Comparison of ENCODE assay signal across 36 cellular contexts in the genomic region with DNA sequence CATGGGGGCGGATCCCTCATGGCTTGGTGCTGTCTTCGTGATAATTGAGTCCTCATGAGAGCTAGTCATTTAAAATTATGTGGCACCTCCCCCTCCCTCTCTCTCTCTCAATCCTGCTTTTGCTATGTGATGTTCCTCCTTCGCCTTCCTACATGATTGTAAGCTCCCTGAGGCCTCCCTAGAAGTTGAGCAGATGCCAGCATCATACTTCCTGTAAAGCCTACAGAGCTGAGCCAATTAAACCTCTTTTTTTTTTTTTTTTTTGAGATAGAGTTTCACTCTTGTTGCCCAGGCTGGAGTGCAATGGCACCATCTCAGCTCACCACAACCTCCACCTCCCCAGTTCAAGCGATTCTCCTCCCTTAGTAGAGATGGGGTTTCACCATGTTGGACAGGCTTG. TPM values are rescaled to one million over a fixed set of nuclear protein-coding genes. Genes with fewer than 3 reads are reported as not detected.
"Had no signal": no experiment of that assay in that cellular context is flagged by ENCODE, and none has a peak within 500 bp of the region (broad histone marks: within the 10 kb centered on the region; RNA-seq: fewer than 3 reads in every experiment).

No MANE protein-coding gene starts in this region.

- H3K9me3 Mint-ChIP-seq: activated T-cell treated with anti-CD3 and anti-CD28 coated beads, Interleukin-2, amount 50 U/mL, for 24 hours had no signal

- H3K9me3 ChIP-seq: adrenal gland, body of pancreas, breast epithelium had no signal

- FAIRE-seq: astrocyte, TTC549 had no signal

- H3K27me3 ChIP-seq: adrenal gland, body of pancreas, brain microvascular endothelial cell, breast epithelium had no signal

- H3K27ac ChIP-seq: adrenal gland, body of pancreas, brain microvascular endothelial cell, breast epithelium, VCaP had no signal

- H3K4me1 ChIP-seq: adrenal gland, body of pancreas, breast epithelium had no signal

- H3K27ac Mint-ChIP-seq: activated B cell treated with CpG ODN at 0.5 μM for 24 hours; activated CD4-positive, alpha-beta memory T cell treated with anti-CD3 and anti-CD28 coated beads, Interleukin-2, amount 10 ng/mL, durations not matched to agents 7 days and 5 days; activated CD4-positive, alpha-beta T cell treated with anti-CD3 and anti-CD28 coated beads, Interleukin-2, amount 10 ng/mL, durations not matched to agents 24 days and 14 days; activated CD8-positive, alpha-beta memory T cell treated with anti-CD3 and anti-CD28 coated beads, Interleukin-2, amount 10 ng/mL, durations not matched to agents 7 days and 5 days; activated CD8-positive, alpha-beta T cell treated with anti-CD3 and anti-CD28 coated beads, Interleukin-2, amount 10 ng/mL, durations not matched to agents 7 days and 5 days; activated naive CD4-positive, alpha-beta T cell treated with anti-CD3 and anti-CD28 coated beads for 36 hours; activated naive CD4-positive, alpha-beta T cell treated with anti-CD3 and anti-CD28 coated beads, Interleukin-2, amount 50 U/mL, for 72 hours; activated naive CD8-positive, alpha-beta T cell treated with anti-CD3 and anti-CD28 coated beads for 36 hours; activated T-cell treated with anti-CD3 and anti-CD28 coated beads, Interleukin-2, amount 50 U/mL, for 24 hours; activated T-cell treated with anti-CD3 and anti-CD28 coated beads, Interleukin-2, amount 50 U/mL, for 72 hours; activated T-helper 1 cell treated with anti-CD3 and anti-CD28 coated beads, Interleukin-12 subunit alpha, Interleukin-12 subunit beta, Interleukin-2, Interleukin-4 antibody, amounts not matched to agents 30 ng/mL and 10 ng/mL and 1 ng/mL, durations not matched to agents 14 hours and 24 hours and 36 hours; activated T-helper 17 cell treated with anti-CD3 and anti-CD28 coated beads, Interleukin-2, amount 50 U/mL, for 72 hours; T-helper 1 cell treated with Interleukin-12 subunit alpha and Interleukin-12 subunit beta and Interleukin-4 antibody, amounts not matched to agents 30 μg/mL and 1 μg/mL, for 36 hours; T-helper 2 cell treated with Interferon-gamma antibody and Interleukin-4, amounts not matched to agents 5 μg/mL and 100 μg/mL, for 36 hours had no signal

- H3K4me1 Mint-ChIP-seq: activated B cell treated with CpG ODN at 0.5 μM for 24 hours; activated CD4-positive, alpha-beta memory T cell treated with anti-CD3 and anti-CD28 coated beads, Interleukin-2, amount 10 ng/mL, durations not matched to agents 7 days and 5 days; activated CD4-positive, alpha-beta T cell treated with anti-CD3 and anti-CD28 coated beads, Interleukin-2, amount 10 ng/mL, durations not matched to agents 24 days and 14 days; activated CD8-positive, alpha-beta memory T cell treated with anti-CD3 and anti-CD28 coated beads, Interleukin-2, amount 10 ng/mL, durations not matched to agents 7 days and 5 days; activated naive CD8-positive, alpha-beta T cell treated with anti-CD3 and anti-CD28 coated beads for 36 hours; activated T-helper 17 cell treated with anti-CD3 and anti-CD28 coated beads, Interleukin-2, amount 50 U/mL, for 72 hours had no signal

- H3K27me3 Mint-ChIP-seq: activated B cell treated with CpG ODN at 0.5 μM for 24 hours; activated naive CD8-positive, alpha-beta T cell treated with anti-CD3 and anti-CD28 coated beads for 36 hours had no signal

- DNase-seq: activated B cell treated with CpG ODN at 0.5 μM for 24 hours; activated CD4-positive, alpha-beta memory T cell treated with anti-CD3 and anti-CD28 coated beads, Interleukin-2, amount 10 ng/mL, durations not matched to agents 7 days and 5 days; activated CD4-positive, alpha-beta T cell treated with anti-CD3 and anti-CD28 coated beads for 4 hours; activated CD4-positive, alpha-beta T cell treated with anti-CD3 and anti-CD28 coated beads, Interleukin-2, amount 10 ng/mL, durations not matched to agents 24 days and 14 days; activated CD4-positive, alpha-beta T cell treated with anti-CD3 and anti-CD28 coated beads, Interleukin-2, amount 50 U/mL, for 1 hour; activated CD4-positive, alpha-beta T cell treated with anti-CD3 and anti-CD28 coated beads, Interleukin-2, amount 50 U/mL, for 48 hours; activated CD4-positive, CD25-positive, alpha-beta regulatory T cell treated with anti-CD3 and anti-CD28 coated beads, Interleukin-2, amount 50 U/mL, for 72 hours; activated CD8-positive, alpha-beta memory T cell treated with anti-CD3 and anti-CD28 coated beads for 24 hours; activated CD8-positive, alpha-beta memory T cell treated with anti-CD3 and anti-CD28 coated beads, Interleukin-2, amount 10 ng/mL, durations not matched to agents 7 days and 5 days; activated CD8-positive, alpha-beta memory T cell treated with anti-CD3 and anti-CD28 coated beads, Interleukin-2, amount 50 U/mL, for 48 hours; activated CD8-positive, alpha-beta T cell treated with anti-CD3 and anti-CD28 coated beads, Interleukin-2, amount 10 ng/mL, durations not matched to agents 7 days and 5 days; activated gamma-delta T cell treated with Interleukin-2 at 50 U/mL for 16 hours; activated naive CD4-positive, alpha-beta T cell; activated naive CD4-positive, alpha-beta T cell treated with anti-CD3 and anti-CD28 coated beads for 36 hours; activated naive CD4-positive, alpha-beta T cell treated with anti-CD3 and anti-CD28 coated beads, Interleukin-2, amount 50 U/mL, for 16 hours; activated naive CD8-positive, alpha-beta T cell treated with anti-CD3 and anti-CD28 coated beads for 36 hours; activated T-cell treated with anti-CD3 and anti-CD28 coated beads, Interleukin-2, amount 50 U/mL, for 24 hours; activated T-cell treated with anti-CD3 and anti-CD28 coated beads, Interleukin-2, amount 50 U/mL, for 72 hours; adrenal gland; amniotic stem cell; aorta; body of pancreas; brain microvascular endothelial cell; central memory CD4-positive, alpha-beta T cell; T-helper 1 cell; T-helper 2 cell; T-helper 9 cell had no signal

- H3K36me3 ChIP-seq: adrenal gland, brain microvascular endothelial cell, breast epithelium had no signal

- H3K4me3 Mint-ChIP-seq: activated B cell treated with CpG ODN at 0.5 μM for 24 hours; activated CD4-positive, alpha-beta memory T cell treated with anti-CD3 and anti-CD28 coated beads, Interleukin-2, amount 10 ng/mL, durations not matched to agents 7 days and 5 days; activated CD4-positive, alpha-beta T cell treated with anti-CD3 and anti-CD28 coated beads, Interleukin-2, amount 10 ng/mL, durations not matched to agents 24 days and 14 days; activated CD8-positive, alpha-beta memory T cell treated with anti-CD3 and anti-CD28 coated beads, Interleukin-2, amount 10 ng/mL, durations not matched to agents 7 days and 5 days; activated CD8-positive, alpha-beta T cell treated with anti-CD3 and anti-CD28 coated beads, Interleukin-2, amount 10 ng/mL, durations not matched to agents 7 days and 5 days; activated naive CD4-positive, alpha-beta T cell treated with anti-CD3 and anti-CD28 coated beads for 36 hours; activated naive CD8-positive, alpha-beta T cell treated with anti-CD3 and anti-CD28 coated beads for 36 hours; activated T-cell treated with anti-CD3 and anti-CD28 coated beads, Interleukin-2, amount 50 U/mL, for 24 hours; activated T-cell treated with anti-CD3 and anti-CD28 coated beads, Interleukin-2, amount 50 U/mL, for 72 hours; activated T-helper 1 cell treated with anti-CD3 and anti-CD28 coated beads, Interleukin-12 subunit alpha, Interleukin-12 subunit beta, Interleukin-2, Interleukin-4 antibody, amounts not matched to agents 30 ng/mL and 10 ng/mL and 1 ng/mL, durations not matched to agents 14 hours and 24 hours and 36 hours; activated T-helper 17 cell treated with anti-CD3 and anti-CD28 coated beads, Interleukin-2, amount 50 U/mL, for 72 hours; T-helper 1 cell treated with Interleukin-12 subunit alpha and Interleukin-12 subunit beta and Interleukin-4 antibody, amounts not matched to agents 30 μg/mL and 1 μg/mL, for 36 hours; T-helper 2 cell treated with Interferon-gamma antibody and Interleukin-4, amounts not matched to agents 5 μg/mL and 100 μg/mL, for 36 hours had no signal

- H3K36me3 Mint-ChIP-seq: activated naive CD8-positive, alpha-beta T cell treated with anti-CD3 and anti-CD28 coated beads for 36 hours had no signal

- H3K4me3 ChIP-seq: adrenal gland, body of pancreas, breast epithelium had no signal

RNA-seq across cellular contexts. Expression of gene C1QTNF4, which starts 57.9 kb away (rescaled TPM):
- total RNA-seq: activated B cell treated with CpG ODN at 0.5 μM for 24 hours; activated CD8-positive, alpha-beta T cell treated with anti-CD3 and anti-CD28 coated beads, Interleukin-2, amount 10 ng/mL, durations not matched to agents 7 days and 5 days; activated naive CD4-positive, alpha-beta T cell treated with anti-CD3 and anti-CD28 coated beads for 36 hours; activated naive CD8-positive, alpha-beta T cell treated with anti-CD3 and anti-CD28 coated beads for 36 hours had no signal
